Comparison of ENCODE assay signal across 12 cellular contexts in genomic region chr6:111803804-111804203, GRCh38.
DNase-seq lines count a peak whose midpoint lies in the region; ATAC-seq, FAIRE-seq and TF ChIP-seq lines count a peak whose summit lies in the region.
"Had no signal": no experiment of that assay in that cellular context is flagged by ENCODE, and none has a peak within 500 bp of the region (broad histone marks: within the 10 kb centered on the region; RNA-seq: fewer than 3 reads in every experiment).

No MANE protein-coding gene starts in this region.

- H3K9me1 ChIP-seq in K562 (ENCODE audit: control insufficient read depth, insufficient read depth, low read length), result no peaks in the 10 kb centered on the region

- H3K9me3 ChIP-seq in right cardiac atrium (ENCODE audit: control insufficient read depth, low read length), result no peaks in the 10 kb centered on the region
- no peaks in the 10 kb centered on the region for H3K9me3 ChIP-seq in K562 (replicated peaks; ENCODE audit: control insufficient read depth, insufficient read depth, low read depth, low read length)
- no peaks in the 10 kb centered on the region for H3K9me3 ChIP-seq in lower lobe of right lung
- no peaks in the 10 kb centered on the region for H3K9me3 ChIP-seq in upper lobe of left lung
- no peaks in the 10 kb centered on the region for H3K9me3 ChIP-seq in MG63
- H3K9me3 ChIP-seq: BE2C, ovary had no signal

- POLR2A ChIA-PET in K562 (lab: Yijun Ruan, JAX), result interaction anchor here (0.6 to 1.6 kb wide), 2 partner anchors 10 kb away, joined by 3 to 6 read pairs; no protein-coding TSS in a partner anchor

- H3K79me2 ChIP-seq in K562 (ENCODE audit: control insufficient read depth, insufficient read depth, low read length), result no peaks in the 10 kb centered on the region

- H3K9ac ChIP-seq in K562 (ENCODE audit: insufficient read depth in 1 of 2, low read depth in 2 of 2, low read length in 2 of 2), result no peak overlapping the region

- peak in 1 of 2 donors; percentile 30 for ATAC-seq in right cardiac atrium
- no peak for ATAC-seq in Right ventricle myocardium inferior
- no peak for ATAC-seq in K562
- peak in 1 of 2 donors; percentile 18 for ATAC-seq in lower lobe of right lung
- no peak for ATAC-seq in upper lobe of left lung (ENCODE audit: low FRiP score in 2 of 2)
- no peak for ATAC-seq in GM19463 (IDR thresholded peaks at IDR 0.05; ENCODE audit: unreplicated experiment)

- CTCF ChIA-PET in K562 (lab: Yijun Ruan, JAX; ENCODE audit: low intra/inter-chr PET ratio), result no interaction called here

- no peak overlapping the region for H3K4me3 ChIP-seq in right cardiac atrium (ENCODE audit: low read length)
- no peak overlapping the region for H3K4me3 ChIP-seq in K562
- no peak overlapping the region for H3K4me3 ChIP-seq in lower lobe of right lung
- H3K4me3 ChIP-seq in upper lobe of left lung, result no peak overlapping the region
- no peak overlapping the region for H3K4me3 ChIP-seq in MG63
- H3K4me3 ChIP-seq: ovary had no signal

- WGBS in right cardiac atrium, result 46% methylated on average over 5 of the region's 5 CpGs
- WGBS in K562 (ENCODE audit: insufficient coverage, low coverage, missing lambda C conversion rate), result 53% methylated on average over 5 of the region's 5 CpGs
- 45 to 51% methylated on average over 5 of the region's 5 CpGs for WGBS in upper lobe of left lung, 2 donors

- TF ChIP-seq CTCF in K562 (IDR thresholded peaks at IDR 0.05 in 2 of 3, conservative IDR thresholded peaks at IDR 0.05 in 1 of 3; ENCODE audit: insufficient read depth in 2 of 3, low read depth in 1 of 3, low read length in 3 of 3), result no peak
- TF ChIP-seq CTCF in lower lobe of right lung (IDR thresholded peaks at IDR 0.05), result no peak
- no peak for TF ChIP-seq CTCF in upper lobe of left lung (IDR thresholded peaks at IDR 0.05)

- H3K27me3 ChIP-seq in right cardiac atrium (ENCODE audit: control insufficient read depth, insufficient read depth), result no peaks in the 10 kb centered on the region
- no peaks in the 10 kb centered on the region; a peak in 2 of 5 replicates for H3K27me3 ChIP-seq in K562 (ENCODE audit: control insufficient read depth in 2 of 2, insufficient read depth in 2 of 2, low read length in 2 of 2)
- H3K27me3 ChIP-seq in lower lobe of right lung (ENCODE audit: low read depth), result no peaks in the 10 kb centered on the region
- no peaks in the 10 kb centered on the region for H3K27me3 ChIP-seq in upper lobe of left lung
- no peaks in the 10 kb centered on the region for H3K27me3 ChIP-seq in MG63
- H3K27me3 ChIP-seq: BE2C, ovary had no signal

- no peak overlapping the region for H2AFZ ChIP-seq in K562 (ENCODE audit: low read depth, low read length)

- no peak overlapping the region for H3K4me2 ChIP-seq in K562 (ENCODE audit: insufficient read depth, low read length)

- TF ChIP-seq POLR2A in K562 (conservative IDR thresholded peaks at IDR 0.05) (no peak), upper lobe of left lung (IDR thresholded peaks at IDR 0.05) (no peak)

- no TSS peak for BruUV-seq in K562 (replicated peaks; lab: Mats Ljungman, UMichigan)

- peak overlapping the region; percentile 33 for H3K27ac ChIP-seq in right cardiac atrium (ENCODE audit: low read length)
- H3K27ac ChIP-seq in K562 (ENCODE audit: extremely low read depth, low read depth, low read length), result no peak overlapping the region
- peak overlapping the region; percentile 66 for H3K27ac ChIP-seq in lower lobe of right lung
- H3K27ac ChIP-seq in upper lobe of left lung, result peak overlapping the region; percentile 42 to 79 (median 76)

- in situ Hi-C loops in K562 (cut with MboI), result no loop called here

- H3K36me3 ChIP-seq in K562 (ENCODE audit: control insufficient read depth, insufficient read depth, low read length), result no peaks in the 10 kb centered on the region
- no peaks in the 10 kb centered on the region for H3K36me3 ChIP-seq in lower lobe of right lung
- no peaks in the 10 kb centered on the region for H3K36me3 ChIP-seq in upper lobe of left lung
- no peaks in the 10 kb centered on the region for H3K36me3 ChIP-seq in MG63
- H3K36me3 ChIP-seq: ovary had no signal

- TF ChIP-seq RAD21 in K562 (CRISPR knock-in tag; conservative IDR thresholded peaks at IDR 0.05 in 1 of 2, IDR thresholded peaks at IDR 0.05 in 1 of 2), result no peak

- no peak for TF ChIP-seq EP300 in K562 (IDR thresholded peaks at IDR 0.05; ENCODE audit: low read length)
- peak in 1 of 4 donors; percentile 32 for TF ChIP-seq EP300 in upper lobe of left lung (IDR thresholded peaks at IDR 0.05)

- intact Hi-C loops in right cardiac atrium (cut with DNase I), result no loop called here
- intact Hi-C loops in Right ventricle myocardium inferior (cut with DNase I), result loop anchor here (5.0 kb wide), 2 partner anchors 62 to 68 kb away; partner anchors contain the start of gene FYN
- intact Hi-C loops in K562 (cut with micrococcal nuclease), result loop anchor here (5.0 kb wide), 2 partner anchors 68 to 193 kb away; partner anchors contain the start of gene FYN
- intact Hi-C loops in lower lobe of right lung (cut with DNase I), result no loop called here

- no peak for FAIRE-seq in K562 (lab: Jason Lieb, UNC)
- FAIRE-seq: endometrium had no signal

- H4K20me1 ChIP-seq in K562 (replicated peaks; ENCODE audit: control insufficient read depth, insufficient read depth, low read length), result no peaks in the 10 kb centered on the region

- H3K4me1 ChIP-seq in right cardiac atrium (ENCODE audit: control insufficient read depth, insufficient read depth, low read length) (peaks cover 14% of the 10 kb centered on the region), K562 (replicated peaks in 1 of 2; ENCODE audit: control insufficient read depth in 2 of 2, insufficient read depth in 2 of 2, low read length in 2 of 2) (peaks cover 0 to 26% of the 10 kb centered on the region in 2 experiments; a peak in 3 of 5 replicates), lower lobe of right lung (peaks cover 47% of the 10 kb centered on the region), upper lobe of left lung (peaks cover 32 to 52% (median 39%) of the 10 kb centered on the region in 4 donors)

- DNase-seq in right cardiac atrium, result no peak
- no peak for DNase-seq in Right ventricle myocardium inferior (ENCODE audit: missing footprints)
- DNase-seq in K562 (ENCODE audit: extremely low read depth in 1 of 4, low spot score in 3 of 4), result no peak
- DNase-seq in lower lobe of right lung, result no peak
- DNase-seq in upper lobe of left lung, result no peak
- DNase-seq in MG63, result no peak
- DNase-seq in DMS53 treated with DMSO at 0.1 percent for 48 hours (lab: John Stamatoyannopoulos, UW; ENCODE audit: unreplicated experiment), result no peak
- DNase-seq: BE2C, NCI-H1092, ovary had no signal

TF ChIP-seq in K562, 482 proteins besides CTCF, POLR2A, EP300 and RAD21 (continues in another document):
- TF ChIP-seq ZBTB2 (IDR thresholded peaks at IDR 0.05), result no peak
- TF ChIP-seq ZNF583 (CRISPR knock-in tag; IDR thresholded peaks at IDR 0.05), result peak; percentile 17; the same call in 1 of the 2 replicates
- TF ChIP-seq IFI16 (CRISPR knock-in tag; IDR thresholded peaks at IDR 0.05), result no peak
- TF ChIP-seq NR2C1 (IDR thresholded peaks at IDR 0.05), result no peak
- 0 out of 2 replicates have a peak, but pooled peaks have one; percentile 23 for TF ChIP-seq NR2C1 (tag; IDR thresholded peaks at IDR 0.05)
- no peak for TF ChIP-seq ZNF639 (CRISPR knock-in tag; conservative IDR thresholded peaks at IDR 0.05 in 1 of 2, IDR thresholded peaks at IDR 0.05 in 1 of 2)
- 0 out of 2 replicates have a peak, but pooled peaks have one; percentile 44 for TF ChIP-seq MEF2D (tag; conservative IDR thresholded peaks at IDR 0.05; ENCODE audit: low read depth)
- TF ChIP-seq PTRF (tag; IDR thresholded peaks at IDR 0.05), result peak; percentile 72; the same call in 1 of the 2 replicates

Comparison
In these comparisons a context has a peak if more than half of its experiments do, and no peak if none do; other contexts are left out.
1. intact Hi-C loops: an anchor here in Right ventricle myocardium inferior (5.0 kb wide) and K562 (5.0 kb wide); none called in right cardiac atrium and lower lobe of right lung.